In genomic region chr15:65611888-65612615, GRCh38 we compare ENCODE assay signal across 8 cellular contexts. TPM values are rescaled to one million over a fixed set of nuclear protein-coding genes. Genes with fewer than 3 reads are reported as not detected.
DNase-seq lines count a peak whose midpoint lies in the region; ATAC-seq and TF ChIP-seq lines count a peak whose summit lies in the region.

No MANE protein-coding gene starts in this region.

- H3K9me3 ChIP-seq in SJCRH30 (replicated peaks) (no peaks in the 10 kb centered on the region), gastrocnemius medialis (no peaks in the 10 kb centered on the region)

- no peaks in the 10 kb centered on the region for H3K36me3 ChIP-seq in SJCRH30
- no peaks in the 10 kb centered on the region for H3K36me3 ChIP-seq in gastrocnemius medialis

- in situ Hi-C loops in gastrocnemius medialis (cut with MboI; ENCODE audit: low sequenced_read_pairs in 4 of 4) = no loop called here

- no peak for ATAC-seq in gastrocnemius medialis

- H3K4me1 ChIP-seq in SJCRH30 (peaks cover 5% of the 10 kb centered on the region; the same call in 1 of the 2 replicates), gastrocnemius medialis (peaks cover 25 to 29% of the 10 kb centered on the region in 2 donors)

- peak; percentile 21 for DNase-seq in GM12865 (ENCODE audit: low read depth)
- peak; percentile 25 to 40 for DNase-seq in SJCRH30
- DNase-seq in fibroblast of pulmonary artery (ENCODE audit: low read depth) = no peak
- no peak for DNase-seq in gastrocnemius medialis
- no peak for DNase-seq in glomerular visceral epithelial cell (ENCODE audit: extremely low spot score)
- DNase-seq in NK-92 treated with Interleukin-12 subunit alpha and Interleukin-12 subunit beta, amount 100 ng/mL, for 24 hours (lab: John Stamatoyannopoulos, UW) = no peak
- no peak for DNase-seq in DMS153 (lab: John Stamatoyannopoulos, UW)
- DNase-seq in NCI-H2107 (lab: John Stamatoyannopoulos, UW) = no peak

- H3K27ac ChIP-seq in SJCRH30 (peak overlapping the region; percentile 77), gastrocnemius medialis (peak overlapping the region; percentile 89 to 96 (median 95))

- no peak for TF ChIP-seq POLR2A in gastrocnemius medialis (IDR thresholded peaks at IDR 0.05)

- no peak for TF ChIP-seq CTCF in GM12865 (IDR thresholded peaks at IDR 0.05; ENCODE audit: insufficient read depth, low read depth, low read length, missing control alignments)
- TF ChIP-seq CTCF in fibroblast of pulmonary artery (IDR thresholded peaks at IDR 0.05; ENCODE audit: low read length, missing control alignments) = no peak
- no peak for TF ChIP-seq CTCF in gastrocnemius medialis (IDR thresholded peaks at IDR 0.05 in 4 of 5, conservative IDR thresholded peaks at IDR 0.05 in 1 of 5)

- peak overlapping the region; percentile 95 for H3K4me3 ChIP-seq in GM12865 (ENCODE audit: low read depth, low read length)
- peak overlapping the region; percentile 92 for H3K4me3 ChIP-seq in SJCRH30
- H3K4me3 ChIP-seq in fibroblast of pulmonary artery (replicated peaks; ENCODE audit: low read depth, low read length) = peak overlapping the region; percentile 82
- peak overlapping the region; percentile 80 to 97 (median 87) for H3K4me3 ChIP-seq in gastrocnemius medialis

- H3K27me3 ChIP-seq in SJCRH30 (no peaks in the 10 kb centered on the region), gastrocnemius medialis (no peaks in the 10 kb centered on the region)

- intact Hi-C loops in gastrocnemius medialis (cut with DNase I; ENCODE audit: low total_unique reads) = loop anchor here (1.0 to 10.0 kb wide), 5 partner anchors 95 to 477 kb away; partner anchors contain the start of genes DENND4A, DPP8, PDCD7 and RAB11A

RNA-seq across cellular contexts. Expression of gene INTS14, which starts 1.1 kb away (rescaled TPM):
- total RNA-seq in SJCRH30 (2014; rRNA removed; shearing (Covaris generic)) = 41.9 and 47.6 TPM in 2 replicates
- 10 to 100 TPM; 11.9 to 20.0 (median 14.8) TPM for total RNA-seq in gastrocnemius medialis

RNA-seq across cellular contexts. Expression of gene SLC24A1, which starts 9.7 kb away (rescaled TPM):
- total RNA-seq in SJCRH30 (2014; rRNA removed; shearing (Covaris generic)) = 3.6 and 4.4 TPM in 2 replicates
- total RNA-seq in gastrocnemius medialis = under 1 TPM; 0.41 to 0.81 (median 0.69) TPM

Comparison
In these comparisons a context has a peak if more than half of its experiments do, and no peak if none do; other contexts are left out.
1. DNase-seq: peak in GM12865 (single experiment) and SJCRH30 (2 of 2); none in fibroblast of pulmonary artery (single experiment), gastrocnemius medialis (0 of 2), glomerular visceral epithelial cell (single experiment), NK-92 treated with Interleukin-12 subunit alpha and Interleukin-12 subunit beta, amount 100 ng/mL, for 24 hours (single experiment), DMS153 (single experiment) and NCI-H2107 (single experiment).
2. Peak in every context shown above with its lines, with median percentiles within 50 percentile points of each other: H3K4me3 ChIP-seq.